20 cellular contexts compared by ENCODE assay signal in genomic region chr20:39939241-39939865, GRCh38.
"Had no signal": no experiment of that assay in that cellular context is flagged by ENCODE, and none has a peak within 500 bp of the region (broad histone marks: within the 10 kb centered on the region; RNA-seq: fewer than 3 reads in every experiment).

No MANE protein-coding gene starts in this region.

- H3K4me3 Mint-ChIP-seq: activated naive CD8-positive, alpha-beta T cell treated with anti-CD3 and anti-CD28 coated beads for 36 hours; brain; naive B cell had no signal

- H3K36me3 ChIP-seq: lower lobe of right lung, upper lobe of right lung had no signal

- H3K4me1 ChIP-seq: foreskin keratinocyte, lower lobe of right lung had no signal

- H3K4me1 Mint-ChIP-seq: activated naive CD8-positive, alpha-beta T cell treated with anti-CD3 and anti-CD28 coated beads for 36 hours; brain; naive B cell had no signal

- H3K9me3 Mint-ChIP-seq: activated naive CD8-positive, alpha-beta T cell treated with anti-CD3 and anti-CD28 coated beads for 36 hours had no signal

- DNase-seq: activated CD4-positive, alpha-beta T cell treated with anti-CD3 and anti-CD28 coated beads for 1 hour; activated CD4-positive, alpha-beta T cell treated with anti-CD3 and anti-CD28 coated beads, Interleukin-2, amount 50 U/mL, for 4 hours; activated naive CD4-positive, alpha-beta T cell treated with Interleukin-2 at 50 U/mL for 16 hours; activated naive CD8-positive, alpha-beta T cell treated with anti-CD3 and anti-CD28 coated beads for 36 hours; activated T-cell treated with anti-CD3 and anti-CD28 coated beads, Interleukin-2, amount 50 U/mL, for 48 hours; amniotic stem cell; caudate nucleus; dermis blood vessel endothelial cell; effector CD8-positive, alpha-beta T cell; erythroblast; lower lobe of right lung; naive B cell; nucleus accumbens; stimulated activated CD4-positive, alpha-beta T cell treated with anti-CD3 and anti-CD28 coated beads, Interleukin-12 subunit alpha, Interleukin-12 subunit beta, amount 100 ng/mL, for 4 hours; stimulated activated CD4-positive, alpha-beta T cell treated with anti-CD3 and anti-CD28 coated beads, Interleukin-4, amount 100 ng/mL, for 4 hours; stimulated activated naive CD8-positive, alpha-beta T cell treated with anti-CD3 and anti-CD28 coated beads, Interleukin-15, Interleukin-2, amounts not matched to agents 100 U/mL and 50 U/mL, for 24 hours; T-helper 1 cell; upper lobe of right lung had no signal

- H3K9me3 ChIP-seq: lower lobe of right lung, upper lobe of right lung had no signal

- H3K36me3 Mint-ChIP-seq: activated naive CD8-positive, alpha-beta T cell treated with anti-CD3 and anti-CD28 coated beads for 36 hours; brain; naive B cell had no signal

- H3K4me3 ChIP-seq: lower lobe of right lung, upper lobe of right lung had no signal

- H3K27ac Mint-ChIP-seq: activated naive CD8-positive, alpha-beta T cell treated with anti-CD3 and anti-CD28 coated beads for 36 hours; brain had no signal

- H3K27me3 ChIP-seq: foreskin keratinocyte, upper lobe of right lung had no signal

- H3K27me3 Mint-ChIP-seq: activated naive CD8-positive, alpha-beta T cell treated with anti-CD3 and anti-CD28 coated beads for 36 hours had no signal

- H3K27ac ChIP-seq: foreskin keratinocyte, lower lobe of right lung, upper lobe of right lung had no signal
